In genomic region chr2:94870392-94871225, GRCh38 we compare ENCODE assay signal across 9 cellular contexts.
A peak's percentile ranks its signal among the peaks of the same experiment; 100 is the strongest.
DNase-seq lines count a peak whose midpoint lies in the region; TF ChIP-seq lines count a peak whose summit lies in the region.
"Had no signal": no experiment of that assay in that cellular context is flagged by ENCODE, and none has a peak within 500 bp of the region (broad histone marks: within the 10 kb centered on the region; RNA-seq: fewer than 3 reads in every experiment).

No MANE protein-coding gene starts in this region.

- H3K4me1 Mint-ChIP-seq in nephron = no peaks in the 10 kb centered on the region

- H3K9me3 Mint-ChIP-seq in nephron = no peaks in the 10 kb centered on the region

- DNase-seq in NCI-H2196 (lab: John Stamatoyannopoulos, UW; ENCODE audit: unreplicated experiment) (peak; percentile 4), NCI-H2196 treated with DMSO at 0.1 percent for 48 hours (lab: John Stamatoyannopoulos, UW; ENCODE audit: unreplicated experiment) (no peak), astrocyte of the cerebellum (ENCODE audit: low read depth) (no peak), AG08395 (ENCODE audit: low spot score) (no peak), NCI-H1417 treated with DMSO at 0.1 percent for 48 hours (lab: John Stamatoyannopoulos, UW) (no peak), COLO829 (ENCODE audit: low spot score) (no peak)
- DNase-seq: AML-193 had no signal

- H3K9me3 ChIP-seq in HUES6 (ENCODE audit: control insufficient read depth, insufficient read depth, low read depth, low read length) = no peaks in the 10 kb centered on the region

- peaks cover 59% of the 10 kb centered on the region for H3K27me3 Mint-ChIP-seq in nephron (ENCODE audit: low read depth)

- peaks cover 74% of the 10 kb centered on the region for H3K27me3 ChIP-seq in HUES6 (ENCODE audit: control insufficient read depth, insufficient read depth, low read length)

- TF ChIP-seq CTCF in astrocyte of the cerebellum (IDR thresholded peaks at IDR 0.05; ENCODE audit: low read depth, low read length, missing control alignments) (peak; percentile 15), nephron (IDR thresholded peaks at IDR 0.05; ENCODE audit: unreplicated experiment in 3 of 3) (peak; percentile 29 to 44 (median 34))

- peak overlapping the region; percentile 53 to 68 (median 66) for H3K4me3 Mint-ChIP-seq in nephron

- in situ Hi-C loops in astrocyte of the cerebellum (cut with HindIII; ENCODE audit: low sequenced_read_pairs) = no loop called here

- peaks cover 8% of the 10 kb centered on the region; the same call in 1 of the 2 replicates for H3K4me1 ChIP-seq in HUES6 (ENCODE audit: control insufficient read depth, insufficient read depth, low read length)

- no peak overlapping the region for H3K27ac ChIP-seq in HUES6 (ENCODE audit: low read depth, low read length)

- H3K36me3 ChIP-seq in HUES6 (ENCODE audit: control insufficient read depth, insufficient read depth, low read length) = no peaks in the 10 kb centered on the region

- no peaks in the 10 kb centered on the region for H3K36me3 Mint-ChIP-seq in nephron (ENCODE audit: low read depth)

- no peak overlapping the region for H3K9ac ChIP-seq in HUES6 (ENCODE audit: low read length)

- H3K4me3 ChIP-seq in HUES6 (ENCODE audit: low read depth, low read length) (peak overlapping the region; percentile 47; the same call in 1 of the 2 replicates), astrocyte of the cerebellum (ENCODE audit: low read depth, low read length) (no peak overlapping the region)

- no peak overlapping the region for H3K27ac Mint-ChIP-seq in nephron
